In the genomic region with DNA sequence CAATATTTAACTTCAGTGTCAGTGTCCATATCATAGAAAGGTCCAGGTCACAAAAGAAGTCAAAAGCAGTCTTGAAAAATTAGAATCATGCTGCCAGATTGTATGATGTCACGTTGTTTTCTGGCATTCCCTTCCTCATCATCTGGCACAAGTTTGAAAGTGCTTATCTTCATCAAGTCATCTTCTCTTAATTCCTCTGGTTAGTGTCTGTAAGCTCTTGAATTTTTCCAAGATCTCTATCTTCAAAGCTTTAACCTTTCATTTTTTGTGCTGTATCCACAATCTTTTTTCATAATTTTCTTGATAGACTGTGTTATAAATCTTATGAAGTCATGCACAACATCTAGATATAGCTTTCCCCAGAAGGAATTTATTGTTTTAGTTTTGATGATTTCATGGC, we compare ENCODE assay signal across 15 cellular contexts.
DNase-seq lines count a peak whose midpoint lies in the region; TF ChIP-seq lines count a peak whose summit lies in the region.
"Had no signal": no experiment of that assay in that cellular context is flagged by ENCODE, and none has a peak within 500 bp of the region (broad histone marks: within the 10 kb centered on the region; RNA-seq: fewer than 3 reads in every experiment).

No MANE protein-coding gene starts in this region.

- peak overlapping the region; percentile 57 for H3K27ac Mint-ChIP-seq in mesothelial cell of epicardium
- H3K27ac Mint-ChIP-seq: CD4-positive, alpha-beta memory T cell; H9 had no signal

- TF ChIP-seq CTCF in mesothelial cell of epicardium (IDR thresholded peaks at IDR 0.05; ENCODE audit: unreplicated experiment): no peak

- H3K9me3 Mint-ChIP-seq in mesothelial cell of epicardium: no peaks in the 10 kb centered on the region

- H3K36me3 Mint-ChIP-seq in mesothelial cell of epicardium: no peaks in the 10 kb centered on the region
- H3K36me3 Mint-ChIP-seq: CD4-positive, alpha-beta memory T cell had no signal

- peak; percentile 3 for DNase-seq in SK-N-DZ (ENCODE audit: low spot score)
- DNase-seq in amniotic epithelial cell (ENCODE audit: low read depth): peak; percentile 91
- DNase-seq in mesothelial cell of epicardium (ENCODE audit: low spot score in 2 of 2, unreplicated experiment in 2 of 2): no peak
- DNase-seq in stimulated activated CD4-positive, alpha-beta T cell treated with anti-CD3 and anti-CD28 coated beads, Interleukin-2, amount 100 ng/mL, for 24 hours: no peak
- no peak for DNase-seq in NCI-H2081 (lab: John Stamatoyannopoulos, UW)
- no peak for DNase-seq in anterior cingulate cortex (lab: John Stamatoyannopoulos, UW)
- DNase-seq: C1 segment of cervical spinal cord; Calu3; CD4-positive, alpha-beta memory T cell; COR-L47; DMS53; DMS79 treated with DMSO at 0.1 percent for 48 hours; GF-D8; GM23248; H9 had no signal

- no peak overlapping the region for H3K4me3 Mint-ChIP-seq in mesothelial cell of epicardium
- H3K4me3 Mint-ChIP-seq: CD4-positive, alpha-beta memory T cell; H9 had no signal

- no peaks in the 10 kb centered on the region for H3K27me3 Mint-ChIP-seq in mesothelial cell of epicardium (ENCODE audit: low read depth)
- H3K27me3 Mint-ChIP-seq: CD4-positive, alpha-beta memory T cell had no signal

- H3K4me1 Mint-ChIP-seq in mesothelial cell of epicardium: peaks cover 19% of the 10 kb centered on the region
- H3K4me1 Mint-ChIP-seq: CD4-positive, alpha-beta memory T cell had no signal

Comparison
In these comparisons a context has a peak if more than half of its experiments do, and no peak if none do; other contexts are left out.
1. DNase-seq: peak in SK-N-DZ (single experiment) and amniotic epithelial cell (single experiment); none in mesothelial cell of epicardium (0 of 2), stimulated activated CD4-positive, alpha-beta T cell treated with anti-CD3 and anti-CD28 coated beads, Interleukin-2, amount 100 ng/mL, for 24 hours (0 of 2), NCI-H2081 (0 of 2) and anterior cingulate cortex (0 of 58).